ENCODE assay signal across 22 cellular contexts in the genomic region with DNA sequence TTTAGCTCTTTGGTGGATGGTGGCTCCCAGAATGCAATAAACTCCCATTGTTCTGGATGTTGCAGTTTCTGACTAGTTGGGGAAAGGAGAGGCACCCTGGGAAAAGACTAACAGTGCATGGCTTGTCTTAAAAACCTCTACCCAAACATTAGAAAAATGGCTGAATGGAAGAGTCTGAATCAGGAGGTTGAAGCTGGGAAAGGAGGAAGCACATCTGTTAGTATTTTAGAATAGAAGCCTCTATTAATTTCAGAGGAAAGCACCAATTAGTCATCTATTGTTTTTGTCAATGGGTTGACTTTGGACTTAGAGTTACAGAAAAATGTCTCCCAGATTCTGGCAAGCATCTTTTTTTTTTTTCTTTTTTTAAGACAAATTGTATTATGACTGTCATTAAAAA. TPM values are rescaled to one million over a fixed set of nuclear protein-coding genes. Genes with fewer than 3 reads are reported as not detected.
"Had no signal": no experiment of that assay in that cellular context is flagged by ENCODE, and none has a peak within 500 bp of the region (broad histone marks: within the 10 kb centered on the region; RNA-seq: fewer than 3 reads in every experiment).

No MANE protein-coding gene starts in this region.

- H3K27me3 ChIP-seq: esophagus squamous epithelium, neutrophil, pancreas, sigmoid colon, SJSA1, tibial artery had no signal

- DNase-seq: activated CD4-positive, alpha-beta T cell treated with anti-CD3 and anti-CD28 coated beads for 36 hours; activated CD4-positive, alpha-beta T cell treated with anti-CD3 and anti-CD28 coated beads, Interleukin-2, amount 50 U/mL, for 48 hours; activated naive CD8-positive, alpha-beta T cell treated with anti-CD3 and anti-CD28 coated beads, Interleukin-2, amount 10 ng/mL, durations not matched to agents 7 days and 5 days; central memory CD4-positive, alpha-beta T cell; effector CD4-positive, alpha-beta T cell; esophagus squamous epithelium; hippocampal formation; left ventricle myocardium inferior; mucosa of descending colon; naive B cell; pancreas; sigmoid colon; stimulated activated CD4-positive, alpha-beta T cell treated with anti-CD3 and anti-CD28 coated beads, Interleukin-4, amount 100 ng/mL, for 4 hours; tibial artery had no signal

- H3K9me3 Mint-ChIP-seq: activated naive CD8-positive, alpha-beta T cell treated with anti-CD3 and anti-CD28 coated beads, Interleukin-2, amount 10 ng/mL, durations not matched to agents 7 days and 5 days; naive B cell; stimulated activated memory B cell treated with anti-CD40 and anti-IgM and Interleukin-4, amounts not matched to agents 10 μg/mL and 1 μg/mL and 100 μg/mL, for 72 hours; T-helper 2 cell treated with Interferon-gamma antibody and Interleukin-4, amounts not matched to agents 5 μg/mL and 100 μg/mL, for 36 hours; WTC11 had no signal

- H3K36me3 ChIP-seq: esophagus squamous epithelium, left ventricle myocardium inferior, neutrophil, pancreas, sigmoid colon, SJSA1, tibial artery had no signal

- H3K27ac ChIP-seq: coronary artery, esophagus squamous epithelium, neutrophil, pancreas, sigmoid colon, SJSA1, tibial artery had no signal

- H3K9me3 ChIP-seq: esophagus squamous epithelium, left ventricle myocardium inferior, mucosa of descending colon, neutrophil, pancreas, sigmoid colon, SJSA1, tibial artery had no signal

- H3K4me1 Mint-ChIP-seq: activated CD4-positive, alpha-beta T cell treated with anti-CD3 and anti-CD28 coated beads for 36 hours; activated naive CD8-positive, alpha-beta T cell treated with anti-CD3 and anti-CD28 coated beads, Interleukin-2, amount 10 ng/mL, durations not matched to agents 7 days and 5 days; naive B cell; stimulated activated memory B cell treated with anti-CD40 and anti-IgM and Interleukin-4, amounts not matched to agents 10 μg/mL and 1 μg/mL and 100 μg/mL, for 72 hours had no signal

- H3K27me3 Mint-ChIP-seq: brain had no signal

- H3K36me3 Mint-ChIP-seq: activated naive CD8-positive, alpha-beta T cell treated with anti-CD3 and anti-CD28 coated beads, Interleukin-2, amount 10 ng/mL, durations not matched to agents 7 days and 5 days; brain; naive B cell; stimulated activated memory B cell treated with anti-CD40 and anti-IgM and Interleukin-4, amounts not matched to agents 10 μg/mL and 1 μg/mL and 100 μg/mL, for 72 hours; WTC11 had no signal

- ATAC-seq: activated CD4-positive, alpha-beta T cell treated with anti-CD3 and anti-CD28 coated beads for 36 hours; mucosa of descending colon; pancreas; stimulated activated memory B cell treated with anti-CD40 and anti-IgM and Interleukin-4, amounts not matched to agents 10 μg/mL and 1 μg/mL and 100 μg/mL, for 72 hours; WTC11 had no signal

- H3K27ac Mint-ChIP-seq: activated CD4-positive, alpha-beta T cell treated with anti-CD3 and anti-CD28 coated beads for 36 hours; activated naive CD8-positive, alpha-beta T cell treated with anti-CD3 and anti-CD28 coated beads, Interleukin-2, amount 10 ng/mL, durations not matched to agents 7 days and 5 days; naive B cell; stimulated activated memory B cell treated with anti-CD40 and anti-IgM and Interleukin-4, amounts not matched to agents 10 μg/mL and 1 μg/mL and 100 μg/mL, for 72 hours; T-helper 2 cell treated with Interferon-gamma antibody and Interleukin-4, amounts not matched to agents 5 μg/mL and 100 μg/mL, for 36 hours; WTC11 had no signal

- H3K4me1 ChIP-seq: esophagus squamous epithelium, pancreas, sigmoid colon, SJSA1, tibial artery had no signal

- H3K4me3 ChIP-seq: coronary artery, esophagus squamous epithelium, left ventricle myocardium inferior, mucosa of descending colon, pancreas, sigmoid colon, SJSA1, tibial artery had no signal

- H3K4me3 Mint-ChIP-seq: activated CD4-positive, alpha-beta T cell treated with anti-CD3 and anti-CD28 coated beads for 36 hours; activated naive CD8-positive, alpha-beta T cell treated with anti-CD3 and anti-CD28 coated beads, Interleukin-2, amount 10 ng/mL, durations not matched to agents 7 days and 5 days; naive B cell; stimulated activated memory B cell treated with anti-CD40 and anti-IgM and Interleukin-4, amounts not matched to agents 10 μg/mL and 1 μg/mL and 100 μg/mL, for 72 hours; T-helper 2 cell treated with Interferon-gamma antibody and Interleukin-4, amounts not matched to agents 5 μg/mL and 100 μg/mL, for 36 hours; WTC11 had no signal

RNA-seq across cellular contexts. Expression of a gene that starts 56.1 kb away (rescaled TPM):
- total RNA-seq: SJSA1 had no signal
- polyA plus RNA-seq: keratinocyte had no signal
